8 cellular contexts compared by ENCODE assay signal in genomic region chr9:93827545-93828330, GRCh38.
DNase-seq lines count a peak whose midpoint lies in the region; ATAC-seq, FAIRE-seq and TF ChIP-seq lines count a peak whose summit lies in the region.

No MANE protein-coding gene starts in this region.

- H3K9ac ChIP-seq in mammary epithelial cell (ENCODE audit: insufficient read depth, low read length) (no peak overlapping the region), keratinocyte (ENCODE audit: control insufficient read depth, extremely low read depth, insufficient read depth, low read length) (no peak overlapping the region)

- CTCF ChIA-PET in HEK293T (lab: Yijun Ruan, JAX) (interaction anchor here (0.7 to 1.0 kb wide), 6 partner anchors 12 to 186 kb away, joined by 3 to 7 read pairs (median 4); no protein-coding TSS in a partner anchor), mammary epithelial cell (lab: Charles Lee; ENCODE audit: low non-redundant PET) (interaction anchor here (0.8 kb wide), 1 partner anchor 175 kb away, joined by 6 read pairs; no protein-coding TSS in a partner anchor)

- DNase-seq in COLO668 (lab: John Stamatoyannopoulos, UW; ENCODE audit: unreplicated experiment) (peak; percentile 75), HEK293T (ENCODE audit: extremely low spot score) (peak; percentile 89), SHP77 treated with DMSO at 0.1 percent for 48 hours (lab: John Stamatoyannopoulos, UW) (peak; percentile 39), mammary epithelial cell (peak; percentile 24), keratinocyte (ENCODE audit: low read depth, low spot score) (no peak)
- DNase-seq in stimulated activated CD4-positive, alpha-beta T cell treated with anti-CD3 and anti-CD28 coated beads, Interleukin-12 subunit alpha, Interleukin-12 subunit beta, amount 100 ng/mL, for 48 hours (ENCODE audit: low read depth in 2 of 3, low spot score in 1 of 3) = peak in 2 of 3 donors; percentile 20 to 26

- in situ Hi-C loops in mammary epithelial cell (cut with MboI; ENCODE audit: low sequenced_read_pairs in 2 of 2) = no loop called here

- H3K4me3 ChIP-seq in mammary epithelial cell (replicated peaks in 1 of 3; ENCODE audit: insufficient read depth in 1 of 3, low read depth in 2 of 3, low read length in 3 of 3) (no peak overlapping the region), keratinocyte (ENCODE audit: control insufficient read depth in 2 of 3, extremely low read depth in 1 of 3, insufficient read depth in 2 of 3, low read depth in 1 of 3, low read length in 3 of 3) (no peak overlapping the region)

- H3K36me3 ChIP-seq in mammary epithelial cell (ENCODE audit: insufficient read depth, low read length) = no peaks in the 10 kb centered on the region
- no peaks in the 10 kb centered on the region for H3K36me3 ChIP-seq in keratinocyte (ENCODE audit: control insufficient read depth in 2 of 2, extremely low read depth in 1 of 2, insufficient read depth in 2 of 2, low read length in 2 of 2)

- POLR2A ChIA-PET in HEK293T (lab: Yijun Ruan, JAX) = no interaction called here

- no peak overlapping the region for H3K27ac ChIP-seq in mammary epithelial cell (ENCODE audit: insufficient read depth, low read depth, low read length)
- H3K27ac ChIP-seq in keratinocyte (ENCODE audit: control insufficient read depth, insufficient read depth, low read length) = no peak overlapping the region

- no peak for FAIRE-seq in keratinocyte (lab: Jason Lieb, UNC)

- WGBS in mammary epithelial cell (ENCODE audit: low coverage, missing lambda C conversion rate) = 17% methylated on average over 8 of the region's 43 CpGs

- H3K9me1 ChIP-seq in keratinocyte (ENCODE audit: control insufficient read depth, extremely low read depth, insufficient read depth, low read length) = no peaks in the 10 kb centered on the region

- TF ChIP-seq CTCF in mammary epithelial cell (conservative IDR thresholded peaks at IDR 0.05 in 1 of 2, IDR thresholded peaks at IDR 0.05 in 1 of 2; ENCODE audit: extremely low read depth in 1 of 2, insufficient read depth in 1 of 2, low read depth in 1 of 2, low read length in 2 of 2) (peak; percentile 66 to 70), keratinocyte (optimal IDR thresholded peaks at IDR 0.05 in 1 of 3, IDR thresholded peaks at IDR 0.05 in 1 of 3, conservative IDR thresholded peaks at IDR 0.05 in 1 of 3; ENCODE audit: extremely low read depth in 1 of 3, insufficient read depth in 2 of 3, low read length in 3 of 3) (peak; percentile 53 to 86 (median 69))

- no peaks in the 10 kb centered on the region for H3K9me3 ChIP-seq in mammary epithelial cell (replicated peaks; ENCODE audit: insufficient read depth, low read length)
- no peaks in the 10 kb centered on the region for H3K9me3 ChIP-seq in keratinocyte (ENCODE audit: control insufficient read depth, low read depth, low read length)

- dilution Hi-C loops in mammary epithelial cell (cut with HindIII; ENCODE audit: low sequenced_read_pairs) = no loop called here
- dilution Hi-C loops in keratinocyte (cut with MboI; ENCODE audit: extremely low pct_ligation_motif_present, low sequenced_read_pairs) = no loop called here

- H3K27me3 ChIP-seq in mammary epithelial cell (ENCODE audit: insufficient read depth, low read length) (no peaks in the 10 kb centered on the region), keratinocyte (ENCODE audit: control insufficient read depth, extremely low read depth, insufficient read depth, low read length) (peaks cover 14% of the 10 kb centered on the region)

- H3K4me1 ChIP-seq in mammary epithelial cell (ENCODE audit: insufficient read depth, low read length) (no peaks in the 10 kb centered on the region), keratinocyte (ENCODE audit: control insufficient read depth, extremely low read depth, insufficient read depth, low read length) (no peaks in the 10 kb centered on the region)

- H3K79me2 ChIP-seq in mammary epithelial cell (ENCODE audit: insufficient read depth, low read length) (no peaks in the 10 kb centered on the region), keratinocyte (ENCODE audit: control insufficient read depth, insufficient read depth, low read length) (no peaks in the 10 kb centered on the region)

- no peaks in the 10 kb centered on the region for H4K20me1 ChIP-seq in mammary epithelial cell (ENCODE audit: insufficient read depth, low read length)
- no peaks in the 10 kb centered on the region for H4K20me1 ChIP-seq in keratinocyte (ENCODE audit: control insufficient read depth, extremely low read depth, insufficient read depth, low read length)

- no peak for ATAC-seq in HG03095 (IDR thresholded peaks at IDR 0.05; ENCODE audit: unreplicated experiment)
- no peak for ATAC-seq in HG03280 (IDR thresholded peaks at IDR 0.05; ENCODE audit: unreplicated experiment)

- H3K4me2 ChIP-seq in mammary epithelial cell (ENCODE audit: insufficient read depth, low read depth, low read length) = peak overlapping the region; percentile 19
- H3K4me2 ChIP-seq in keratinocyte (ENCODE audit: control insufficient read depth, extremely low read depth, insufficient read depth, low read depth, low read length) = no peak overlapping the region

- intact Hi-C loops in mammary epithelial cell (cut with micrococcal nuclease) = loop anchor here (1.0 kb wide), 1 partner anchor 175 kb away; no protein-coding TSS in a partner anchor

- H2AFZ ChIP-seq in mammary epithelial cell (ENCODE audit: low read depth, low read length) (peak overlapping the region; percentile 34), keratinocyte (ENCODE audit: control insufficient read depth, low read length) (no peak overlapping the region)

- no TSS peak for BruUV-seq in mammary epithelial cell (replicated peaks; lab: Mats Ljungman, UMichigan)

TF ChIP-seq in HEK293T, 16 proteins besides CTCF, POLR2A, EP300 and RAD21:
- TF ChIP-seq FOXM1 (IDR thresholded peaks at IDR 0.05; ENCODE audit: borderline replicate concordance) (0 out of 2 replicates have a peak, but pooled peaks have one; percentile 9), PKNOX1 (IDR thresholded peaks at IDR 0.05) (no peak), ELF4 (IDR thresholded peaks at IDR 0.05) (no peak), BHLHE40 (IDR thresholded peaks at IDR 0.05; ENCODE audit: borderline replicate concordance) (no peak), FOXA1 (IDR thresholded peaks at IDR 0.05) (no peak), TARDBP (IDR thresholded peaks at IDR 0.05) (no peak), NFRKB (IDR thresholded peaks at IDR 0.05) (no peak), CTBP1 (IDR thresholded peaks at IDR 0.05; ENCODE audit: borderline replicate concordance) (no peak)
TF ChIP-seq in HEK293T: peak in this region for 1.
